Comparison of ENCODE assay signal across 30 cellular contexts in the genomic region with DNA sequence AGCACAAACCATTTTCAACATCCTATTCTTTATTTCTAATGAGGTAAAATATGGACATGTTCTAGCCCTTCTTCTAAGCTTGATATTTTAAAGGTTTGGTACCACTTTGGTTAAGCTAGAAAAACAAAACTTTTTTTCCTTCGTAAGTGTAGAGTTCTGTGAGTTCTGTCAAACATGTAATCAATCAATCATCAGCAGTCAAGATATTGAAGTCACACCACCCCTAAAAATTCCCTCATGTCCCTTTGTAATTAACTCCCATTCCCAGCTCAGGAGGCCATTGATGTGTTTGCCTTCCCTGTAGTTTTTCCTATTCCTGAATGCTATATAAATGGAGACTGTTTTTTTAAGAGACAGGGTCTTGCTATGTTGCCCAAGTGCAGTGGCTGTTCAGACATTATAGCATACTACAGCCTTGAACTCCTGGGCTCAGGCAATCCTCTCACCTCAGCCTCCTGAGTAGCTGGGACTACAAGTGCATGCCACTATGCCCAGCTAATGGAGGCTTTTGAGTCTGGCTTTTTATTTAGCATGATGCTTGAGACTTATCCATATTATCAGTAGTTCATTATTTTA. TPM values are rescaled to one million over a fixed set of nuclear protein-coding genes. Genes with fewer than 3 reads are reported as not detected.
A peak's percentile ranks its signal among the peaks of the same experiment; 100 is the strongest.
DNase-seq lines count a peak whose midpoint lies in the region; ATAC-seq and TF ChIP-seq lines count a peak whose summit lies in the region.
"Had no signal": no experiment of that assay in that cellular context is flagged by ENCODE, and none has a peak within 500 bp of the region (broad histone marks: within the 10 kb centered on the region; RNA-seq: fewer than 3 reads in every experiment).

No MANE protein-coding gene starts in this region.

- no peaks in the 10 kb centered on the region for H3K79me2 ChIP-seq in GM23338 (replicated peaks; ENCODE audit: insufficient read depth)

- peaks cover 77% of the 10 kb centered on the region for H3K36me3 Mint-ChIP-seq in activated CD8-positive, alpha-beta T cell treated with anti-CD3 and anti-CD28 coated beads, Interleukin-2, amount 10 ng/mL, durations not matched to agents 7 days and 5 days (ENCODE audit: low read depth)
- H3K36me3 Mint-ChIP-seq in activated CD8-positive, alpha-beta T cell treated with anti-CD3 and anti-CD28 coated beads for 36 hours (ENCODE audit: low read depth) = peaks cover 59% of the 10 kb centered on the region
- peaks cover 49% of the 10 kb centered on the region for H3K36me3 Mint-ChIP-seq in GM23338 (ENCODE audit: low read depth)
- H3K36me3 Mint-ChIP-seq in activated T-helper 2 cell treated with anti-CD3 and anti-CD28 coated beads, Interferon-gamma antibody, Interleukin-2, Interleukin-4, amounts not matched to agents 10 μg/mL and 5 μg/mL and 100 μg/mL, durations not matched to agents 14 hours and 24 hours and 36 hours (ENCODE audit: low read depth) = peaks cover 74% of the 10 kb centered on the region
- peaks cover 60% of the 10 kb centered on the region for H3K36me3 Mint-ChIP-seq in natural killer cell treated with Interleukin-12 subunit alpha and Interleukin-12 subunit beta and Interleukin-15 and Interleukin-18, amount 100 ng/mL, for 72 hours
- peaks cover 48% of the 10 kb centered on the region for H3K36me3 Mint-ChIP-seq in effector memory CD8-positive, alpha-beta T cell (ENCODE audit: insufficient read depth)

- no peak overlapping the region for H3K4me3 ChIP-seq in GM23338
- H3K4me3 ChIP-seq: cardiac muscle cell, psoas muscle, sigmoid colon, SJCRH30, tibial nerve had no signal

- H3K4me1 Mint-ChIP-seq in activated CD8-positive, alpha-beta T cell treated with anti-CD3 and anti-CD28 coated beads, Interleukin-2, amount 10 ng/mL, durations not matched to agents 7 days and 5 days (ENCODE audit: low read depth) = peaks cover 14% of the 10 kb centered on the region
- H3K4me1 Mint-ChIP-seq in activated CD8-positive, alpha-beta T cell treated with anti-CD3 and anti-CD28 coated beads for 36 hours (ENCODE audit: low read depth) = peaks cover 17% of the 10 kb centered on the region
- no peaks in the 10 kb centered on the region for H3K4me1 Mint-ChIP-seq in GM23338
- peaks cover 10% of the 10 kb centered on the region for H3K4me1 Mint-ChIP-seq in activated T-helper 2 cell treated with anti-CD3 and anti-CD28 coated beads, Interferon-gamma antibody, Interleukin-2, Interleukin-4, amounts not matched to agents 10 μg/mL and 5 μg/mL and 100 μg/mL, durations not matched to agents 14 hours and 24 hours and 36 hours (ENCODE audit: low read depth)
- peaks cover 36 to 43% of the 10 kb centered on the region in 2 donors for H3K4me1 Mint-ChIP-seq in natural killer cell treated with Interleukin-12 subunit alpha and Interleukin-12 subunit beta and Interleukin-15 and Interleukin-18, amount 100 ng/mL, for 72 hours (ENCODE audit: low read depth in 2 of 2)
- H3K4me1 Mint-ChIP-seq in effector memory CD8-positive, alpha-beta T cell (ENCODE audit: low read depth in 2 of 2) = peaks cover 0 to 3% of the 10 kb centered on the region in 2 donors

- ATAC-seq in activated CD8-positive, alpha-beta T cell treated with anti-CD3 and anti-CD28 coated beads, Interleukin-2, amount 10 ng/mL, durations not matched to agents 7 days and 5 days = no peak
- ATAC-seq in activated CD8-positive, alpha-beta T cell treated with anti-CD3 and anti-CD28 coated beads for 36 hours = no peak
- ATAC-seq in GM23338 (no peak), GM18867 (IDR thresholded peaks at IDR 0.05; ENCODE audit: unreplicated experiment) (no peak)
- ATAC-seq in natural killer cell treated with Interleukin-12 subunit alpha and Interleukin-12 subunit beta and Interleukin-15 and Interleukin-18, amount 100 ng/mL, for 72 hours = no peak
- no peak for ATAC-seq in effector memory CD8-positive, alpha-beta T cell (replicated peaks)
- ATAC-seq: psoas muscle had no signal

- TF ChIP-seq CTCF in activated CD8-positive, alpha-beta T cell treated with anti-CD3 and anti-CD28 coated beads for 36 hours (IDR thresholded peaks at IDR 0.05) = no peak
- no peak for TF ChIP-seq CTCF in GM23338 (conservative IDR thresholded peaks at IDR 0.05; ENCODE audit: low read depth in 2 of 2)

- H3K27me3 ChIP-seq in GM23338 (ENCODE audit: insufficient read depth) = no peaks in the 10 kb centered on the region
- H3K27me3 ChIP-seq: cardiac muscle cell, sigmoid colon, SJCRH30, tibial nerve had no signal

- H3K27me3 Mint-ChIP-seq in activated CD8-positive, alpha-beta T cell treated with anti-CD3 and anti-CD28 coated beads, Interleukin-2, amount 10 ng/mL, durations not matched to agents 7 days and 5 days (ENCODE audit: low read depth) = no peaks in the 10 kb centered on the region
- no peaks in the 10 kb centered on the region for H3K27me3 Mint-ChIP-seq in activated CD8-positive, alpha-beta T cell treated with anti-CD3 and anti-CD28 coated beads for 36 hours
- H3K27me3 Mint-ChIP-seq in GM23338 (ENCODE audit: insufficient read depth, low read depth, poor library complexity) = peaks cover 4% of the 10 kb centered on the region
- no peaks in the 10 kb centered on the region for H3K27me3 Mint-ChIP-seq in activated T-helper 2 cell treated with anti-CD3 and anti-CD28 coated beads, Interferon-gamma antibody, Interleukin-2, Interleukin-4, amounts not matched to agents 10 μg/mL and 5 μg/mL and 100 μg/mL, durations not matched to agents 14 hours and 24 hours and 36 hours (ENCODE audit: low read depth)
- H3K27me3 Mint-ChIP-seq in natural killer cell treated with Interleukin-12 subunit alpha and Interleukin-12 subunit beta and Interleukin-15 and Interleukin-18, amount 100 ng/mL, for 72 hours = no peaks in the 10 kb centered on the region
- H3K27me3 Mint-ChIP-seq in effector memory CD8-positive, alpha-beta T cell = no peaks in the 10 kb centered on the region
- H3K27me3 Mint-ChIP-seq: activated naive CD8-positive, alpha-beta T cell treated with anti-CD3 and anti-CD28 coated beads, Interleukin-2, amount 50 U/mL, for 24 hours; CD4-positive, CD25-positive, alpha-beta regulatory T cell had no signal

- DNase-seq in activated CD8-positive, alpha-beta T cell treated with anti-CD3 and anti-CD28 coated beads, Interleukin-2, amount 10 ng/mL, durations not matched to agents 7 days and 5 days = no peak
- DNase-seq in activated CD8-positive, alpha-beta T cell treated with anti-CD3 and anti-CD28 coated beads for 36 hours = no peak
- DNase-seq in GM23338 (ENCODE audit: low spot score) (no peak), iPS-NIHi11 (ENCODE audit: low spot score) (no peak)
- no peak for DNase-seq in activated T-helper 2 cell treated with anti-CD3 and anti-CD28 coated beads, Interferon-gamma antibody, Interleukin-2, Interleukin-4, amounts not matched to agents 10 μg/mL and 5 μg/mL and 100 μg/mL, durations not matched to agents 14 hours and 24 hours and 36 hours (ENCODE audit: low spot score)
- DNase-seq in natural killer cell treated with Interleukin-12 subunit alpha and Interleukin-12 subunit beta and Interleukin-15 and Interleukin-18, amount 100 ng/mL, for 72 hours (ENCODE audit: low spot score) = no peak
- no peak for DNase-seq in effector memory CD8-positive, alpha-beta T cell
- DNase-seq: activated CD4-positive, alpha-beta T cell treated with anti-CD3 and anti-CD28 coated beads, Interleukin-2, amount 50 U/mL, for 48 hours; activated CD8-positive, alpha-beta memory T cell treated with anti-CD3 and anti-CD28 coated beads, Interleukin-2, amount 50 U/mL, for 48 hours; activated effector memory CD4-positive, alpha-beta T cell treated with anti-CD3 and anti-CD28 coated beads, Interleukin-2, amount 50 U/mL, for 16 hours; activated naive CD8-positive, alpha-beta T cell treated with anti-CD3 and anti-CD28 coated beads, Interleukin-2, amount 50 U/mL, for 24 hours; AML-193; CD4-positive, CD25-positive, alpha-beta regulatory T cell; cortex of kidney; effector memory CD4-positive, alpha-beta T cell; H7; mesenchymal stem cell; MV-4-11; NCI-H146; NCI-H226; NCI-H748 treated with DMSO at 0.1 percent for 48 hours; occipital lobe; psoas muscle; sigmoid colon; SJCRH30; stimulated activated CD4-positive, alpha-beta T cell treated with anti-CD3 and anti-CD28 coated beads, Interleukin-12 subunit alpha, Interleukin-12 subunit beta, amount 100 ng/mL, for 4 hours; stimulated activated CD4-positive, alpha-beta T cell treated with anti-CD3 and anti-CD28 coated beads, Interleukin-4, amount 100 ng/mL, for 1 hour had no signal

- POLR2A ChIA-PET in activated CD8-positive, alpha-beta T cell treated with anti-CD3 and anti-CD28 coated beads, Interleukin-2, amount 10 ng/mL, durations not matched to agents 7 days and 5 days (lab: Charles Lee) = interaction anchor here (0.7 kb wide), 2 partner anchors 12 to 19 kb away, joined by 3 read pairs; no protein-coding TSS in a partner anchor
- POLR2A ChIA-PET in activated CD8-positive, alpha-beta T cell treated with anti-CD3 and anti-CD28 coated beads for 36 hours (lab: Charles Lee) = interaction anchor here (0.6 to 2.1 kb wide), 8 partner anchors 10 to 23 kb away, joined by 3 to 8 read pairs (median 4); partner anchors contain the start of gene IVNS1ABP

- no peak overlapping the region for H3K4me3 Mint-ChIP-seq in activated CD8-positive, alpha-beta T cell treated with anti-CD3 and anti-CD28 coated beads, Interleukin-2, amount 10 ng/mL, durations not matched to agents 7 days and 5 days
- no peak overlapping the region for H3K4me3 Mint-ChIP-seq in activated CD8-positive, alpha-beta T cell treated with anti-CD3 and anti-CD28 coated beads for 36 hours
- H3K4me3 Mint-ChIP-seq in GM23338 = no peak overlapping the region
- H3K4me3 Mint-ChIP-seq in activated T-helper 2 cell treated with anti-CD3 and anti-CD28 coated beads, Interferon-gamma antibody, Interleukin-2, Interleukin-4, amounts not matched to agents 10 μg/mL and 5 μg/mL and 100 μg/mL, durations not matched to agents 14 hours and 24 hours and 36 hours (ENCODE audit: low read depth) = no peak overlapping the region
- H3K4me3 Mint-ChIP-seq in natural killer cell treated with Interleukin-12 subunit alpha and Interleukin-12 subunit beta and Interleukin-15 and Interleukin-18, amount 100 ng/mL, for 72 hours = peak overlapping the region; percentile 31
- H3K4me3 Mint-ChIP-seq in effector memory CD8-positive, alpha-beta T cell = no peak overlapping the region
- H3K4me3 Mint-ChIP-seq: activated naive CD8-positive, alpha-beta T cell treated with anti-CD3 and anti-CD28 coated beads, Interleukin-2, amount 50 U/mL, for 24 hours; CD4-positive, CD25-positive, alpha-beta regulatory T cell had no signal

- 0 out of 2 replicates have a peak, but pooled peaks cover 3% of the 10 kb centered on the region for H4K20me1 ChIP-seq in GM23338 (replicated peaks; ENCODE audit: insufficient read depth)

- H3K4me1 ChIP-seq in GM23338 (ENCODE audit: insufficient read depth) = no peaks in the 10 kb centered on the region
- H3K4me1 ChIP-seq: psoas muscle, SJCRH30 had no signal

- H3K9me2 ChIP-seq in GM23338 (ENCODE audit: insufficient read depth) = no peaks in the 10 kb centered on the region

- H2AFZ ChIP-seq in GM23338 = no peak overlapping the region

- peak overlapping the region; percentile 42 for H3K27ac ChIP-seq in GM23338 (ENCODE audit: low read depth)
- H3K27ac ChIP-seq: cardiac muscle cell, psoas muscle, sigmoid colon, SJCRH30, tibial nerve had no signal

- H3K4me2 ChIP-seq in GM23338 = no peak overlapping the region

- H3K36me3 ChIP-seq in GM23338 (ENCODE audit: insufficient read depth) = peaks cover 31% of the 10 kb centered on the region

- peak overlapping the region; percentile 2 for H3K27ac Mint-ChIP-seq in activated CD8-positive, alpha-beta T cell treated with anti-CD3 and anti-CD28 coated beads, Interleukin-2, amount 10 ng/mL, durations not matched to agents 7 days and 5 days
- H3K27ac Mint-ChIP-seq in activated CD8-positive, alpha-beta T cell treated with anti-CD3 and anti-CD28 coated beads for 36 hours = no peak overlapping the region
- no peak overlapping the region for H3K27ac Mint-ChIP-seq in GM23338
- peak overlapping the region; percentile 11 for H3K27ac Mint-ChIP-seq in activated T-helper 2 cell treated with anti-CD3 and anti-CD28 coated beads, Interferon-gamma antibody, Interleukin-2, Interleukin-4, amounts not matched to agents 10 μg/mL and 5 μg/mL and 100 μg/mL, durations not matched to agents 14 hours and 24 hours and 36 hours
- H3K27ac Mint-ChIP-seq in natural killer cell treated with Interleukin-12 subunit alpha and Interleukin-12 subunit beta and Interleukin-15 and Interleukin-18, amount 100 ng/mL, for 72 hours = peak overlapping the region; percentile 82 to 87
- H3K27ac Mint-ChIP-seq in effector memory CD8-positive, alpha-beta T cell = peak overlapping the region in 1 of 2 donors; percentile 44
- H3K27ac Mint-ChIP-seq: activated naive CD8-positive, alpha-beta T cell treated with anti-CD3 and anti-CD28 coated beads, Interleukin-2, amount 50 U/mL, for 24 hours had no signal

- intact Hi-C loops in activated CD8-positive, alpha-beta T cell treated with anti-CD3 and anti-CD28 coated beads for 36 hours (cut with micrococcal nuclease) = no loop called here
- intact Hi-C loops in activated T-helper 2 cell treated with anti-CD3 and anti-CD28 coated beads, Interferon-gamma antibody, Interleukin-2, Interleukin-4, amounts not matched to agents 10 μg/mL and 5 μg/mL and 100 μg/mL, durations not matched to agents 14 hours and 24 hours and 36 hours (cut with micrococcal nuclease) = no loop called here

- CTCF ChIA-PET in activated CD8-positive, alpha-beta T cell treated with anti-CD3 and anti-CD28 coated beads, Interleukin-2, amount 10 ng/mL, durations not matched to agents 7 days and 5 days (lab: Charles Lee) = interaction anchor here (0.7 to 1.3 kb wide), 3 partner anchors 13 to 358 kb away, joined by 3 read pairs; no protein-coding TSS in a partner anchor
- CTCF ChIA-PET in activated CD8-positive, alpha-beta T cell treated with anti-CD3 and anti-CD28 coated beads for 36 hours (lab: Charles Lee) = interaction anchor here (0.7 to 1.4 kb wide), 3 partner anchors 14 to 377 kb away, joined by 3 to 4 read pairs (median 3); no protein-coding TSS in a partner anchor

- H3K9me3 Mint-ChIP-seq in activated CD8-positive, alpha-beta T cell treated with anti-CD3 and anti-CD28 coated beads, Interleukin-2, amount 10 ng/mL, durations not matched to agents 7 days and 5 days (ENCODE audit: insufficient read depth) = no peaks in the 10 kb centered on the region
- H3K9me3 Mint-ChIP-seq in activated CD8-positive, alpha-beta T cell treated with anti-CD3 and anti-CD28 coated beads for 36 hours = no peaks in the 10 kb centered on the region
- H3K9me3 Mint-ChIP-seq in GM23338 = peaks cover 4% of the 10 kb centered on the region; the same call in 1 of the 3 replicates
- no peaks in the 10 kb centered on the region for H3K9me3 Mint-ChIP-seq in activated T-helper 2 cell treated with anti-CD3 and anti-CD28 coated beads, Interferon-gamma antibody, Interleukin-2, Interleukin-4, amounts not matched to agents 10 μg/mL and 5 μg/mL and 100 μg/mL, durations not matched to agents 14 hours and 24 hours and 36 hours
- H3K9me3 Mint-ChIP-seq in natural killer cell treated with Interleukin-12 subunit alpha and Interleukin-12 subunit beta and Interleukin-15 and Interleukin-18, amount 100 ng/mL, for 72 hours = no peaks in the 10 kb centered on the region
- peaks cover 0 to 4% of the 10 kb centered on the region in 2 donors for H3K9me3 Mint-ChIP-seq in effector memory CD8-positive, alpha-beta T cell
- H3K9me3 Mint-ChIP-seq: activated naive CD8-positive, alpha-beta T cell treated with anti-CD3 and anti-CD28 coated beads, Interleukin-2, amount 50 U/mL, for 24 hours had no signal

- 0 out of 2 replicates have a peak, but pooled peaks cover 6% of the 10 kb centered on the region for H3F3A ChIP-seq in GM23338 (replicated peaks; ENCODE audit: low read depth)

RNA-seq across cellular contexts. Expression of gene IVNS1ABP, which starts 23.0 kb away (rescaled TPM):
- total RNA-seq in activated CD8-positive, alpha-beta T cell treated with anti-CD3 and anti-CD28 coated beads, Interleukin-2, amount 10 ng/mL, durations not matched to agents 7 days and 5 days = 100 to 1,000 TPM; 216 to 234 TPM
- 100 to 1,000 TPM; 244 to 256 TPM for total RNA-seq in activated CD8-positive, alpha-beta T cell treated with anti-CD3 and anti-CD28 coated beads for 36 hours
- total RNA-seq in GM23338 (2014; rRNA removed; shearing (Covaris generic)) = 162 TPM in 2 replicates
- 63.1 and 73.5 TPM in 2 replicates for polyA plus RNA-seq in GM23338 (2016; fragmentation: Nextera tagmentation; extraction: Ambion mirVana)
- total RNA-seq in activated T-helper 2 cell treated with anti-CD3 and anti-CD28 coated beads, Interferon-gamma antibody, Interleukin-2, Interleukin-4, amounts not matched to agents 10 μg/mL and 5 μg/mL and 100 μg/mL, durations not matched to agents 14 hours and 24 hours and 36 hours = 143 and 148 TPM in 2 replicates
- 100 to 1,000 TPM; 744 to 950 TPM for total RNA-seq in natural killer cell treated with Interleukin-12 subunit alpha and Interleukin-12 subunit beta and Interleukin-15 and Interleukin-18, amount 100 ng/mL, for 72 hours

Comparison
In these comparisons a context has a peak if more than half of its experiments do, and no peak if none do; other contexts are left out.
1. H3K27ac Mint-ChIP-seq: peak in activated CD8-positive, alpha-beta T cell treated with anti-CD3 and anti-CD28 coated beads, Interleukin-2, amount 10 ng/mL, durations not matched to agents 7 days and 5 days (single experiment), activated T-helper 2 cell treated with anti-CD3 and anti-CD28 coated beads, Interferon-gamma antibody, Interleukin-2, Interleukin-4, amounts not matched to agents 10 μg/mL and 5 μg/mL and 100 μg/mL, durations not matched to agents 14 hours and 24 hours and 36 hours (single experiment) and natural killer cell treated with Interleukin-12 subunit alpha and Interleukin-12 subunit beta and Interleukin-15 and Interleukin-18, amount 100 ng/mL, for 72 hours (2 of 2); none in activated CD8-positive, alpha-beta T cell treated with anti-CD3 and anti-CD28 coated beads for 36 hours (single experiment) and GM23338 (single experiment).